ENCODE assay signal across 1 cellular context in the genomic region with DNA sequence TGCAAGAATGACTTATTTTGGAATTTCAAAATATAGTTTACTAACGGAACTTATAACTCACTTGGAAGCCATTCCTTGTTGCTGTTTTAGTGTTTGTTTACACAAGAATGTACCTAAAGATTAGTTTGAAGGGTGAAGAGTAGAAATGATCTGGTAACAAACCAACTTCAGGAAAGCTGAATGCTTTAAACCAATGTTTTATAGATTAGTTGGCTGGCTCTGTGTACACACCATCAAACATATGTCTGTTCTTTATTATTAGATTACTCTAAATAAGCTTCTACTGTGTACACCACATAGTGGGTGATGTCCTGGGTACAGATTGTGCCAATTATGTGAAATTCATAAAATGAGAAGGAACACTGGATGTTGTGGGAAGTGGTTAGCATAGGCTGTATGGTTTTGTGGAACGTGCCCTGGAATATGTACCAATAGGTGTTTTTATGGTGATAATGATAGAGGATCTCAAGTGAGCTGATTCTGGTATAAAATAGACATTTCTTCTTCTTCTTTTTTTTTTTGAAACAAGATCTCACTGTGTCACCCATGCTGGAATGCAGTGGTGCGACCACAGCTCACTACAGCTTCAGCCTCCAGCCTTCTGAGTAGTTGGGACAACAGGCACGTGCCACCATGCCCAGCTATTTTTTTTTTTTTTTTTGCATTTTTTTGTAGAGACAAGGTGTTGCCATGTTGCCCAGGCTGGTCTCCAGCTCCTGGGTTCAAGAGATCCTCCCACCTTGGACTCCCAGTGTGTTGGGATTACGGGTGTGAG.
TF ChIP-seq lines count a peak whose summit lies in the region.

No MANE protein-coding gene starts in this region.

TF ChIP-seq in GM12878, 131 proteins besides CTCF, POLR2A, EP300 and RAD21 (continued from another document):
- TF ChIP-seq, protein P1, sequence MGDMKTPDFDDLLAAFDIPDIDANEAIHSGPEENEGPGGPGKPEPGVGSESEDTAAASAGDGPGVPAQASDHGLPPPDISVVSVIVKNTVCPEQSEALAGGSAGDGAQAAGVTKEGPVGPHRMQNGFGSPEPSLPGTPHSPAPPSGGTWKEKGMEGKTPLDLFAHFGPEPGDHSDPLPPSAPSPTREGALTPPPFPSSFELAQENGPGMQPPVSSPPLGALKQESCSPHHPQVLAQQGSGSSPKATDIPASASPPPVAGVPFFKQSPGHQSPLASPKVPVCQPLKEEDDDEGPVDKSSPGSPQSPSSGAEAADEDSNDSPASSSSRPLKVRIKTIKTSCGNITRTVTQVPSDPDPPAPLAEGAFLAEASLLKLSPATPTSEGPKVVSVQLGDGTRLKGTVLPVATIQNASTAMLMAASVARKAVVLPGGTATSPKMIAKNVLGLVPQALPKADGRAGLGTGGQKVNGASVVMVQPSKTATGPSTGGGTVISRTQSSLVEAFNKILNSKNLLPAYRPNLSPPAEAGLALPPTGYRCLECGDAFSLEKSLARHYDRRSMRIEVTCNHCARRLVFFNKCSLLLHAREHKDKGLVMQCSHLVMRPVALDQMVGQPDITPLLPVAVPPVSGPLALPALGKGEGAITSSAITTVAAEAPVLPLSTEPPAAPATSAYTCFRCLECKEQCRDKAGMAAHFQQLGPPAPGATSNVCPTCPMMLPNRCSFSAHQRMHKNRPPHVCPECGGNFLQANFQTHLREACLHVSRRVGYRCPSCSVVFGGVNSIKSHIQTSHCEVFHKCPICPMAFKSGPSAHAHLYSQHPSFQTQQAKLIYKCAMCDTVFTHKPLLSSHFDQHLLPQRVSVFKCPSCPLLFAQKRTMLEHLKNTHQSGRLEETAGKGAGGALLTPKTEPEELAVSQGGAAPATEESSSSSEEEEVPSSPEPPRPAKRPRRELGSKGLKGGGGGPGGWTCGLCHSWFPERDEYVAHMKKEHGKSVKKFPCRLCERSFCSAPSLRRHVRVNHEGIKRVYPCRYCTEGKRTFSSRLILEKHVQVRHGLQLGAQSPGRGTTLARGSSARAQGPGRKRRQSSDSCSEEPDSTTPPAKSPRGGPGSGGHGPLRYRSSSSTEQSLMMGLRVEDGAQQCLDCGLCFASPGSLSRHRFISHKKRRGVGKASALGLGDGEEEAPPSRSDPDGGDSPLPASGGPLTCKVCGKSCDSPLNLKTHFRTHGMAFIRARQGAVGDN (IDR thresholded peaks at IDR 0.05): no peak
- TF ChIP-seq ZNF274 (IDR thresholded peaks at IDR 0.05; ENCODE audit: insufficient read depth, insufficient read length) (no peak), MYC (IDR thresholded peaks at IDR 0.05; ENCODE audit: insufficient read depth, insufficient read length, insufficient replicate concordance, low read length, severe bottlenecking) (no peak), SMAD1 (IDR thresholded peaks at IDR 0.05; ENCODE audit: low read depth, partially characterized antibody) (no peak), ZNF384 (IDR thresholded peaks at IDR 0.05; ENCODE audit: borderline replicate concordance, low read depth, low read length) (no peak), NFXL1 (IDR thresholded peaks at IDR 0.05; ENCODE audit: borderline replicate concordance) (no peak), HDAC2 (IDR thresholded peaks at IDR 0.05) (no peak), ZBED1 (IDR thresholded peaks at IDR 0.05; ENCODE audit: borderline replicate concordance) (no peak), ZNF622 (IDR thresholded peaks at IDR 0.05) (no peak), GATAD2B (conservative IDR thresholded peaks at IDR 0.05; ENCODE audit: low read depth) (no peak), RBBP5 (conservative IDR thresholded peaks at IDR 0.05) (no peak), NFYA (IDR thresholded peaks at IDR 0.05; ENCODE audit: borderline replicate concordance, low read depth, low read length) (no peak), ASH2L (IDR thresholded peaks at IDR 0.05; ENCODE audit: borderline replicate concordance, low read depth) (no peak), TAF1 (IDR thresholded peaks at IDR 0.05; ENCODE audit: borderline replicate concordance, low read depth, low read length) (no peak), STAT3 (IDR thresholded peaks at IDR 0.05; ENCODE audit: low read depth, low read length) (no peak)
- TF ChIP-seq, protein P2, sequence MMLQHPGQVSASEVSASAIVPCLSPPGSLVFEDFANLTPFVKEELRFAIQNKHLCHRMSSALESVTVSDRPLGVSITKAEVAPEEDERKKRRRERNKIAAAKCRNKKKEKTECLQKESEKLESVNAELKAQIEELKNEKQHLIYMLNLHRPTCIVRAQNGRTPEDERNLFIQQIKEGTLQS (IDR thresholded peaks at IDR 0.05; ENCODE audit: borderline replicate concordance, extremely low read depth, low read depth, low read length): no peak
- TF ChIP-seq, protein P3, sequence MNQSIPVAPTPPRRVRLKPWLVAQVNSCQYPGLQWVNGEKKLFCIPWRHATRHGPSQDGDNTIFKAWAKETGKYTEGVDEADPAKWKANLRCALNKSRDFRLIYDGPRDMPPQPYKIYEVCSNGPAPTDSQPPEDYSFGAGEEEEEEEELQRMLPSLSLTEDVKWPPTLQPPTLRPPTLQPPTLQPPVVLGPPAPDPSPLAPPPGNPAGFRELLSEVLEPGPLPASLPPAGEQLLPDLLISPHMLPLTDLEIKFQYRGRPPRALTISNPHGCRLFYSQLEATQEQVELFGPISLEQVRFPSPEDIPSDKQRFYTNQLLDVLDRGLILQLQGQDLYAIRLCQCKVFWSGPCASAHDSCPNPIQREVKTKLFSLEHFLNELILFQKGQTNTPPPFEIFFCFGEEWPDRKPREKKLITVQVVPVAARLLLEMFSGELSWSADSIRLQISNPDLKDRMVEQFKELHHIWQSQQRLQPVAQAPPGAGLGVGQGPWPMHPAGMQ (IDR thresholded peaks at IDR 0.05; ENCODE audit: borderline replicate concordance): no peak
